1 cellular context compared by ENCODE assay signal in genomic region chr21:45873418-45873817, GRCh38.
TF ChIP-seq lines count a peak whose summit lies in the region.

No MANE protein-coding gene starts in this region.

TF ChIP-seq in SK-N-SH treated with all-trans-retinoic acid at 6 μM for 48 hours, 23 proteins besides CTCF, POLR2A, EP300 and RAD21 (continued from another document):
- TF ChIP-seq CSRNP3 (CRISPR knock-in tag; IDR thresholded peaks at IDR 0.05) (no peak), ZC3H10 (CRISPR knock-in tag; IDR thresholded peaks at IDR 0.05) (no peak), ZNF70 (CRISPR knock-in tag; IDR thresholded peaks at IDR 0.05) (no peak), ZNF8 (CRISPR knock-in tag; IDR thresholded peaks at IDR 0.05) (no peak), ESRRG (CRISPR knock-in tag; IDR thresholded peaks at IDR 0.05) (no peak), RARB (CRISPR knock-in tag; IDR thresholded peaks at IDR 0.05) (no peak)
